Comparison of ENCODE assay signal across 8 cellular contexts in the genomic region with DNA sequence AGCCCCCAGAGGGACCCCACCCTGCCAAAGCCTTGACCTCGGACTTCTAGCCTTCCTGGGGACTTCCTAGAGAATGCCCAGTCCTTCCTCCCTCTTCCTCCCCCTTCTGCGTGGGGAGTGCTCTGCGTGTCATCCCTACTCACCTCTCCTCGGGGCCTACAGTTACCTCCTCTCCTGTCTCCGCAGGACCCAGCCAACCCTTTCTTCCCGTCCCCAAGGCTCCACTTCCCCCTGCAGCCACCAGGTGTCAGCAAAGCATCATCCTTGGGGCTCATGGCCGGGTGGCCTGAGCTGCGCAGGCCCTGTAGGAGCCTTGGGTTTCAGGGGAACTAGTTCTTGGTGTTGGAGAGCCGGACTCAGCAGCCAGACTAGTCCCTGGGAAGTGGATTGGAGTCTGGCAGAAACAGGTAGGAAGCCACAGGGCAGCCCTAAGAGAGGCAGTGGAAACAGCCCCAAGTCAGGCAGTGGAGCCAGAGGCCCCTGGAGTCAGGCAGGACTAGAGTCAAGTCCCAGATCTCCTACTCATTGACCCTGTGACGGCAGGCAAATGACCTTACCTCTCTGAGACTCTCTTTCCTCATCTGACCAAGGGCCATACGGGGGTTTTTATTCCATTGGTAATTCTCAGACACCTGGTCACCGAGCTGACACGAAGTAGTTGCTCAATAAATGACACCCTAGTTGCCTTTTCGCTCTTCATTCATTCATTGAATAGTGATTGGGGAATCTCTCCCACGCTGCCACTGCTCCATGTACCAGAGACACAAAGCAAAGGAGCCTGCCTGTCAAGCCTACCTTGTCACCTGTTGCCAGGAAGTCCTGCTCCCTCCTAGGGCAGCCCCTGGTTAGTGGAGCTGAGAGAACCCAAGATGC.
DNase-seq lines count a peak whose midpoint lies in the region; ATAC-seq and TF ChIP-seq lines count a peak whose summit lies in the region.
"Not testable (repeated sequence)": the region's sequence is repeated elsewhere in the genome, so short reads cannot be mapped to it uniquely, and the experiment has no call there.

No MANE protein-coding gene starts in this region.

- 15 to 51% methylated on average over 5 to 11 of the region's 15 CpGs for WGBS in esophagus squamous epithelium, 2 donors

- ATAC-seq in GM21825 (IDR thresholded peaks at IDR 0.05; ENCODE audit: unreplicated experiment) (peak; percentile 66), mucosa of descending colon (peak; percentile 99)

- H3K4me3 ChIP-seq in esophagus squamous epithelium, mucosa of descending colon: not testable (repeated sequence)

- H3K9me3 ChIP-seq in esophagus squamous epithelium, mucosa of descending colon: not testable (repeated sequence)

- not testable (repeated sequence) for TF ChIP-seq POLR2A in esophagus squamous epithelium (IDR thresholded peaks at IDR 0.05)

- peaks cover 50% of the 10 kb centered on the region for H3K36me3 Mint-ChIP-seq in activated T-helper 1 cell treated with anti-CD3 and anti-CD28 coated beads, Interleukin-12 subunit alpha, Interleukin-12 subunit beta, Interleukin-2, Interleukin-4 antibody, amounts not matched to agents 30 ng/mL and 10 ng/mL and 1 ng/mL, durations not matched to agents 14 hours and 24 hours and 36 hours (ENCODE audit: low read depth)

- peak overlapping the region; percentile 61 for H3K27ac Mint-ChIP-seq in activated T-helper 1 cell treated with anti-CD3 and anti-CD28 coated beads, Interleukin-12 subunit alpha, Interleukin-12 subunit beta, Interleukin-2, Interleukin-4 antibody, amounts not matched to agents 30 ng/mL and 10 ng/mL and 1 ng/mL, durations not matched to agents 14 hours and 24 hours and 36 hours

- H3K27ac ChIP-seq in esophagus squamous epithelium = not testable (repeated sequence)

- not testable (repeated sequence) for H3K4me3 Mint-ChIP-seq in activated T-helper 1 cell treated with anti-CD3 and anti-CD28 coated beads, Interleukin-12 subunit alpha, Interleukin-12 subunit beta, Interleukin-2, Interleukin-4 antibody, amounts not matched to agents 30 ng/mL and 10 ng/mL and 1 ng/mL, durations not matched to agents 14 hours and 24 hours and 36 hours

- H3K27me3 ChIP-seq in esophagus squamous epithelium = not testable (repeated sequence)

- intact Hi-C loops in activated T-helper 1 cell treated with anti-CD3 and anti-CD28 coated beads, Interleukin-12 subunit alpha, Interleukin-12 subunit beta, Interleukin-2, Interleukin-4 antibody, amounts not matched to agents 30 ng/mL and 10 ng/mL and 1 ng/mL, durations not matched to agents 14 hours and 24 hours and 36 hours (cut with micrococcal nuclease) = loop anchor here (1.0 to 2.0 kb wide), 4 partner anchors 102 to 311 kb away; a partner anchor contains a TSS
- intact Hi-C loops in esophagus squamous epithelium (cut with DNase I) = loop anchor here (5.0 kb wide), 2 partner anchors 240 to 310 kb away; no protein-coding TSS in a partner anchor
- intact Hi-C loops in mucosa of descending colon (cut with DNase I, micrococcal nuclease) = loop anchor here (10.0 kb wide), 1 partner anchor 312 kb away; no protein-coding TSS in a partner anchor

- peaks cover 19% of the 10 kb centered on the region for H3K4me1 Mint-ChIP-seq in activated T-helper 1 cell treated with anti-CD3 and anti-CD28 coated beads, Interleukin-12 subunit alpha, Interleukin-12 subunit beta, Interleukin-2, Interleukin-4 antibody, amounts not matched to agents 30 ng/mL and 10 ng/mL and 1 ng/mL, durations not matched to agents 14 hours and 24 hours and 36 hours (ENCODE audit: low read depth)

- TF ChIP-seq CTCF in esophagus squamous epithelium (IDR thresholded peaks at IDR 0.05) (peak; percentile 92 to 98 (median 97)), mucosa of descending colon (IDR thresholded peaks at IDR 0.05) (peak; percentile 100)

- DNase-seq in COLO668 (lab: John Stamatoyannopoulos, UW; ENCODE audit: unreplicated experiment) = peak; percentile 75
- peak; percentile 2 for DNase-seq in NCI-H1048 (lab: John Stamatoyannopoulos, UW)
- peak; percentile 87 for DNase-seq in SK-MEL-5 (ENCODE audit: low read depth, low spot score)
- peak; percentile 64 for DNase-seq in activated T-helper 1 cell treated with anti-CD3 and anti-CD28 coated beads, Interleukin-12 subunit alpha, Interleukin-12 subunit beta, Interleukin-2, Interleukin-4 antibody, amounts not matched to agents 30 ng/mL and 10 ng/mL and 1 ng/mL, durations not matched to agents 14 hours and 24 hours and 36 hours (ENCODE audit: low spot score)
- not testable (repeated sequence) for DNase-seq in esophagus squamous epithelium (lab: John Stamatoyannopoulos, UW)
- peak; percentile 75 to 91 (median 88) for DNase-seq in mucosa of descending colon
- peak; percentile 55 for DNase-seq in stimulated activated CD8-positive, alpha-beta memory T cell treated with anti-CD3 and anti-CD28 coated beads, Interleukin-15, amount 100 ng/mL, for 24 hours (ENCODE audit: low read depth)

- in situ Hi-C loops in SK-MEL-5 (cut with HindIII; ENCODE audit: low pct_unique_long_range_greater_than_20kb, low sequenced_read_pairs) = not testable (repeated sequence)

- not testable (repeated sequence) for H3K9me3 Mint-ChIP-seq in activated T-helper 1 cell treated with anti-CD3 and anti-CD28 coated beads, Interleukin-12 subunit alpha, Interleukin-12 subunit beta, Interleukin-2, Interleukin-4 antibody, amounts not matched to agents 30 ng/mL and 10 ng/mL and 1 ng/mL, durations not matched to agents 14 hours and 24 hours and 36 hours

- not testable (repeated sequence) for H3K27me3 Mint-ChIP-seq in activated T-helper 1 cell treated with anti-CD3 and anti-CD28 coated beads, Interleukin-12 subunit alpha, Interleukin-12 subunit beta, Interleukin-2, Interleukin-4 antibody, amounts not matched to agents 30 ng/mL and 10 ng/mL and 1 ng/mL, durations not matched to agents 14 hours and 24 hours and 36 hours (ENCODE audit: insufficient read depth)

- H3K36me3 ChIP-seq in esophagus squamous epithelium = peaks cover 6 to 50% (median 14%) of the 10 kb centered on the region in 3 donors
- H3K36me3 ChIP-seq in mucosa of descending colon (ENCODE audit: low read depth) = not testable (repeated sequence)

- H3K4me1 ChIP-seq in esophagus squamous epithelium; mucosa of descending colon (ENCODE audit: low read depth): not testable (repeated sequence)
